8 cellular contexts compared by ENCODE assay signal in genomic region chr6:161373905-161374451, GRCh38.
DNase-seq lines count a peak whose midpoint lies in the region; ATAC-seq and TF ChIP-seq lines count a peak whose summit lies in the region.

No MANE protein-coding gene starts in this region.

- peak overlapping the region; percentile 87; the same call in 1 of the 2 replicates for H2AFZ ChIP-seq in GM23338

- H3K27ac Mint-ChIP-seq in GM23338, result no peak overlapping the region
- no peak overlapping the region for H3K27ac Mint-ChIP-seq in stimulated activated memory B cell treated with anti-CD40 and anti-IgM and Interleukin-4, amounts not matched to agents 10 μg/mL and 1 μg/mL and 100 μg/mL, for 72 hours

- H3K4me2 ChIP-seq in GM23338, result no peak overlapping the region

- H3K36me3 Mint-ChIP-seq in GM23338 (ENCODE audit: low read depth), result no peaks in the 10 kb centered on the region; the same call in 2 of the 3 replicates
- no peaks in the 10 kb centered on the region for H3K36me3 Mint-ChIP-seq in stimulated activated memory B cell treated with anti-CD40 and anti-IgM and Interleukin-4, amounts not matched to agents 10 μg/mL and 1 μg/mL and 100 μg/mL, for 72 hours

- no peaks in the 10 kb centered on the region for H3K9me2 ChIP-seq in GM23338 (ENCODE audit: insufficient read depth)

- H4K20me1 ChIP-seq in GM23338 (replicated peaks; ENCODE audit: insufficient read depth), result no peaks in the 10 kb centered on the region

- intact Hi-C loops in left lung (cut with DNase I), result loop anchor here in 1 of 2 donors (2.0 to 10.0 kb wide), 2 partner anchors 443 to 639 kb away; no protein-coding TSS in a partner anchor

- ATAC-seq in GM23338 (peak; percentile 57), left lung (peak; percentile 66)
- no peak for ATAC-seq in stimulated activated memory B cell treated with anti-CD40 and anti-IgM and Interleukin-4, amounts not matched to agents 10 μg/mL and 1 μg/mL and 100 μg/mL, for 72 hours

- H3K36me3 ChIP-seq in GM23338 (ENCODE audit: insufficient read depth) (no peaks in the 10 kb centered on the region), left lung (no peaks in the 10 kb centered on the region)

- H3F3A ChIP-seq in GM23338 (replicated peaks; ENCODE audit: low read depth), result no peaks in the 10 kb centered on the region

- H3K27ac ChIP-seq in GM23338 (ENCODE audit: low read depth) (no peak overlapping the region), left lung (no peak overlapping the region)

- peak; percentile 15 for DNase-seq in DMS53 treated with DMSO at 0.1 percent for 48 hours (lab: John Stamatoyannopoulos, UW; ENCODE audit: unreplicated experiment)
- DNase-seq in GM23338 (ENCODE audit: low spot score), result peak; percentile 89
- DNase-seq in NCI-H146 treated with DMSO at 0.1 percent for 48 hours (lab: John Stamatoyannopoulos, UW; ENCODE audit: unreplicated experiment), result peak; percentile 77
- peak; percentile 36 for DNase-seq in activated CD4-positive, CD25-positive, alpha-beta regulatory T cell treated with anti-CD3 and anti-CD28 coated beads, Interleukin-2, amount 50 U/mL, for 16 hours (ENCODE audit: low read depth, low spot score)
- DNase-seq in cerebellum (ENCODE audit: low spot score), result peak; percentile 62
- peak in 1 of 2 donors; percentile 51 for DNase-seq in left lung
- peak; percentile 41 to 61 for DNase-seq in stimulated activated CD4-positive, alpha-beta T cell treated with anti-CD3 and anti-CD28 coated beads, Interleukin-4, amount 100 ng/mL, for 48 hours (ENCODE audit: low read depth in 2 of 2)

- no peaks in the 10 kb centered on the region for H3K9me3 Mint-ChIP-seq in GM23338
- H3K9me3 Mint-ChIP-seq in stimulated activated memory B cell treated with anti-CD40 and anti-IgM and Interleukin-4, amounts not matched to agents 10 μg/mL and 1 μg/mL and 100 μg/mL, for 72 hours, result no peaks in the 10 kb centered on the region

- no peaks in the 10 kb centered on the region for H3K27me3 ChIP-seq in GM23338 (ENCODE audit: insufficient read depth)
- no peaks in the 10 kb centered on the region for H3K27me3 ChIP-seq in left lung

- H3K9me3 ChIP-seq in left lung, result no peaks in the 10 kb centered on the region

- no peak overlapping the region for H3K4me3 Mint-ChIP-seq in GM23338
- no peak overlapping the region for H3K4me3 Mint-ChIP-seq in stimulated activated memory B cell treated with anti-CD40 and anti-IgM and Interleukin-4, amounts not matched to agents 10 μg/mL and 1 μg/mL and 100 μg/mL, for 72 hours

- H3K79me2 ChIP-seq in GM23338 (replicated peaks; ENCODE audit: insufficient read depth), result no peaks in the 10 kb centered on the region

- H3K4me3 ChIP-seq in GM23338, result no peak overlapping the region
- H3K4me3 ChIP-seq in left lung, result no peak overlapping the region

- TF ChIP-seq CTCF in GM23338 (conservative IDR thresholded peaks at IDR 0.05; ENCODE audit: low read depth in 2 of 2) (peak; percentile 93 to 97), left lung (IDR thresholded peaks at IDR 0.05) (peak; percentile 96)

- H3K4me1 ChIP-seq in GM23338 (ENCODE audit: insufficient read depth) (no peaks in the 10 kb centered on the region), left lung (peaks cover 5 to 13% of the 10 kb centered on the region in 2 donors)

- peaks cover 3% of the 10 kb centered on the region; the same call in 1 of the 3 replicates for H3K4me1 Mint-ChIP-seq in GM23338
- no peaks in the 10 kb centered on the region for H3K4me1 Mint-ChIP-seq in stimulated activated memory B cell treated with anti-CD40 and anti-IgM and Interleukin-4, amounts not matched to agents 10 μg/mL and 1 μg/mL and 100 μg/mL, for 72 hours

- peaks cover 7% of the 10 kb centered on the region for H3K27me3 Mint-ChIP-seq in GM23338 (ENCODE audit: insufficient read depth, low read depth, poor library complexity)
- no peaks in the 10 kb centered on the region for H3K27me3 Mint-ChIP-seq in stimulated activated memory B cell treated with anti-CD40 and anti-IgM and Interleukin-4, amounts not matched to agents 10 μg/mL and 1 μg/mL and 100 μg/mL, for 72 hours

TF ChIP-seq in GM23338, 12 proteins besides CTCF, POLR2A, EP300 and RAD21:
- no peak for TF ChIP-seq ETS1 (IDR thresholded peaks at IDR 0.05)
- no peak for TF ChIP-seq REST (IDR thresholded peaks at IDR 0.05; ENCODE audit: unreplicated experiment)
- TF ChIP-seq POLR2AphosphoS5 (IDR thresholded peaks at IDR 0.05; ENCODE audit: low read depth), result no peak
- no peak for TF ChIP-seq ZNF331 (CRISPR knock-in tag; IDR thresholded peaks at IDR 0.05; ENCODE audit: low read depth)
- TF ChIP-seq CREB1 (CRISPR knock-in tag; IDR thresholded peaks at IDR 0.05; ENCODE audit: low read depth), result no peak
- TF ChIP-seq STAT1 (IDR thresholded peaks at IDR 0.05; ENCODE audit: unreplicated experiment), result no peak
- no peak for TF ChIP-seq NANOG (IDR thresholded peaks at IDR 0.05; ENCODE audit: borderline replicate concordance)
- no peak for TF ChIP-seq EZH2 (IDR thresholded peaks at IDR 0.05; ENCODE audit: low read depth, unreplicated experiment)
